ENCODE assay signal across 11 cellular contexts in genomic region chr11:96827164-96827563, GRCh38.
A peak's percentile ranks its signal among the peaks of the same experiment; 100 is the strongest.
DNase-seq lines count a peak whose midpoint lies in the region; ATAC-seq, FAIRE-seq and TF ChIP-seq lines count a peak whose summit lies in the region.
"Had no signal": no experiment of that assay in that cellular context is flagged by ENCODE, and none has a peak within 500 bp of the region (broad histone marks: within the 10 kb centered on the region; RNA-seq: fewer than 3 reads in every experiment).

No MANE protein-coding gene starts in this region.

- CTCF ChIA-PET in K562 (lab: Yijun Ruan, JAX; ENCODE audit: low intra/inter-chr PET ratio), result no interaction called here

- peak in 1 of 3 experiments; percentile 35; a peak in 2 of 6 replicates for TF ChIP-seq CTCF in K562 (IDR thresholded peaks at IDR 0.05 in 2 of 3, conservative IDR thresholded peaks at IDR 0.05 in 1 of 3; ENCODE audit: insufficient read depth in 2 of 3, low read depth in 1 of 3, low read length in 3 of 3)

- ATAC-seq in K562, result no peak
- ATAC-seq in left lobe of liver, result peak; percentile 63

- H3K9ac ChIP-seq in K562 (ENCODE audit: insufficient read depth in 1 of 2, low read depth in 2 of 2, low read length in 2 of 2), result no peak overlapping the region

- no peaks in the 10 kb centered on the region for H3K4me1 ChIP-seq in K562 (replicated peaks in 1 of 2; ENCODE audit: control insufficient read depth in 2 of 2, insufficient read depth in 2 of 2, low read length in 2 of 2)

- no peak overlapping the region for H2AFZ ChIP-seq in K562 (ENCODE audit: low read depth, low read length)

- peak; percentile 55 to 65 for TF ChIP-seq RAD21 in K562 (CRISPR knock-in tag; conservative IDR thresholded peaks at IDR 0.05 in 1 of 2, IDR thresholded peaks at IDR 0.05 in 1 of 2)

- no peaks in the 10 kb centered on the region for H3K27me3 ChIP-seq in K562 (ENCODE audit: control insufficient read depth in 2 of 2, insufficient read depth in 2 of 2, low read length in 2 of 2)
- H3K27me3 ChIP-seq: ovary had no signal

- no peaks in the 10 kb centered on the region for H3K9me1 ChIP-seq in K562 (ENCODE audit: control insufficient read depth, insufficient read depth, low read length)

- H4K20me1 ChIP-seq in K562 (replicated peaks; ENCODE audit: control insufficient read depth, insufficient read depth, low read length), result no peaks in the 10 kb centered on the region

- no peak for TF ChIP-seq POLR2A in K562 (conservative IDR thresholded peaks at IDR 0.05)

- H3K9me3 ChIP-seq in K562 (replicated peaks; ENCODE audit: control insufficient read depth, insufficient read depth, low read depth, low read length), result no peaks in the 10 kb centered on the region
- H3K9me3 ChIP-seq: ovary had no signal

- H3K27ac ChIP-seq in K562 (ENCODE audit: extremely low read depth, low read depth, low read length), result no peak overlapping the region
- H3K27ac ChIP-seq in substantia nigra (ENCODE audit: low read depth, low read length, poor library complexity, severe bottlenecking), result no peak overlapping the region
- H3K27ac ChIP-seq: ovary had no signal

- no peaks in the 10 kb centered on the region for H3K79me2 ChIP-seq in K562 (ENCODE audit: control insufficient read depth, insufficient read depth, low read length)

- no peak for FAIRE-seq in K562 (lab: Jason Lieb, UNC)

- TF ChIP-seq EP300 in K562 (IDR thresholded peaks at IDR 0.05; ENCODE audit: low read length), result no peak

- H3K4me3 ChIP-seq in K562, result no peak overlapping the region
- H3K4me3 ChIP-seq: ovary had no signal

- intact Hi-C loops in K562 (cut with micrococcal nuclease), result loop anchor here (10.0 kb wide), 1 partner anchor 318 kb away; no protein-coding TSS in a partner anchor

- H3K4me2 ChIP-seq in K562 (ENCODE audit: insufficient read depth, low read length), result no peak overlapping the region

- DNase-seq in A172 (ENCODE audit: low spot score), result peak; percentile 54
- peak; percentile 31 for DNase-seq in LHCN-M2 (ENCODE audit: low read depth)
- DNase-seq in K562 (ENCODE audit: extremely low read depth in 1 of 4, low spot score in 3 of 4), result peak in 1 of 4 experiments; percentile 31
- DNase-seq in left lobe of liver (ENCODE audit: low spot score), result no peak
- no peak for DNase-seq in substantia nigra (lab: John Stamatoyannopoulos, UW)
- DNase-seq in activated T-cell treated with anti-CD3 and anti-CD28 coated beads for 4 hours, result no peak
- DNase-seq in NCI-H2029 (lab: John Stamatoyannopoulos, UW), result no peak
- DNase-seq in effector CD8-positive, alpha-beta T cell (lab: John Stamatoyannopoulos, UW), result no peak
- DNase-seq: cortex of kidney, NCI-H774, ovary had no signal

- no peaks in the 10 kb centered on the region for H3K36me3 ChIP-seq in K562 (ENCODE audit: control insufficient read depth, insufficient read depth, low read length)
- H3K36me3 ChIP-seq: ovary had no signal

- in situ Hi-C loops in K562 (cut with MboI), result no loop called here

- no TSS peak for BruUV-seq in K562 (replicated peaks; lab: Mats Ljungman, UMichigan)

- 21% methylated on average over 4 of the region's 4 CpGs for WGBS in K562 (ENCODE audit: insufficient coverage, low coverage, missing lambda C conversion rate)

- POLR2A ChIA-PET in K562 (lab: Yijun Ruan, JAX), result interaction anchor here (0.6 kb wide), 1 partner anchor 281 kb away, joined by 3 read pairs; no protein-coding TSS in a partner anchor

TF ChIP-seq in K562, 482 proteins besides CTCF, POLR2A, EP300 and RAD21:
- TF ChIP-seq MAFG (tag; conservative IDR thresholded peaks at IDR 0.05), result peak; percentile 20; the same call in 1 of the 2 replicates
- TF ChIP-seq C11orf30 (IDR thresholded peaks at IDR 0.05; ENCODE audit: low read depth), result peak; percentile 32; the same call in 1 of the 2 replicates
- peak; percentile 42; the same call in 1 of the 2 replicates for TF ChIP-seq DEAF1 (CRISPR knock-in tag; IDR thresholded peaks at IDR 0.05)
- no peak for TF ChIP-seq TCF7 (IDR thresholded peaks at IDR 0.05; ENCODE audit: borderline replicate concordance)

Comparison
In these comparisons a context has a peak if more than half of its experiments do, and no peak if none do; other contexts are left out.
1. DNase-seq: peak in A172 (single experiment) and LHCN-M2 (single experiment); none in left lobe of liver (single experiment), substantia nigra (0 of 49), activated T-cell treated with anti-CD3 and anti-CD28 coated beads for 4 hours (single experiment), NCI-H2029 (single experiment) and effector CD8-positive, alpha-beta T cell (single experiment).